ENCODE assay signal across 22 cellular contexts in genomic region chr19:56400485-56400884, GRCh38. TPM values are rescaled to one million over a fixed set of nuclear protein-coding genes. Genes with fewer than 3 reads are reported as not detected.
DNase-seq lines count a peak whose midpoint lies in the region; TF ChIP-seq lines count a peak whose summit lies in the region.
"Had no signal": no experiment of that assay in that cellular context is flagged by ENCODE, and none has a peak within 500 bp of the region (broad histone marks: within the 10 kb centered on the region; RNA-seq: fewer than 3 reads in every experiment).

No MANE protein-coding gene starts in this region.

- no peaks in the 10 kb centered on the region for H3K4me1 ChIP-seq in HEK293 (ENCODE audit: control insufficient read depth, insufficient read depth, low read length)
- H3K4me1 ChIP-seq in right atrium auricular region: peaks cover 0 to 17% of the 10 kb centered on the region in 2 donors
- H3K4me1 ChIP-seq: BE2C had no signal

- H3K9me3 Mint-ChIP-seq in neural crest cell: peaks cover 41% of the 10 kb centered on the region

- CTCF ChIA-PET in HEK293 (lab: Yijun Ruan, JAX): no interaction called here

- H3K9me3 ChIP-seq in HEK293 (ENCODE audit: control insufficient read depth, insufficient read depth, low read depth, low read length) (no peaks in the 10 kb centered on the region), right atrium auricular region (peaks cover 0 to 20% of the 10 kb centered on the region in 2 donors)
- H3K9me3 ChIP-seq: BE2C had no signal

- H3K27me3 Mint-ChIP-seq in neural crest cell (ENCODE audit: low read depth): no peaks in the 10 kb centered on the region

- peaks cover 69% of the 10 kb centered on the region for H3K36me3 Mint-ChIP-seq in neural crest cell (ENCODE audit: low read depth)

- DNase-seq in DMS 273 (lab: John Stamatoyannopoulos, UW; ENCODE audit: unreplicated experiment): peak; percentile 7
- DNase-seq in DMS 273 treated with DMSO at 0.1 percent for 48 hours (lab: John Stamatoyannopoulos, UW): no peak
- no peak for DNase-seq in neural crest cell (ENCODE audit: low read depth, low spot score)
- DNase-seq in right atrium auricular region (ENCODE audit: low spot score): no peak
- no peak for DNase-seq in stimulated activated CD8-positive, alpha-beta memory T cell treated with anti-CD3 and anti-CD28 coated beads, Interleukin-4, amount 100 ng/mL, for 48 hours
- DNase-seq: BE2C, DMS79, EL, GF-D8, IMR-90, NCI-H1092, NCI-H1417 treated with DMSO at 0.1 percent for 48 hours, NCI-H1694 treated with DMSO at 0.1 percent for 48 hours, NCI-H2081, NCI-H524, NCI-H774, PC-3 had no signal

- H3K27ac Mint-ChIP-seq in neural crest cell (ENCODE audit: unreplicated experiment): no peak overlapping the region

- H3K4me3 ChIP-seq in HEK293 (ENCODE audit: low read depth, low read length) (no peak overlapping the region), right atrium auricular region (no peak overlapping the region)
- H3K4me3 ChIP-seq: SJSA1 had no signal

- TF ChIP-seq CTCF in HEK293 (tag by site-specific recombination; IDR thresholded peaks at IDR 0.05) (no peak), VCaP (conservative IDR thresholded peaks at IDR 0.05) (no peak), neural crest cell (conservative IDR thresholded peaks at IDR 0.05) (no peak), right atrium auricular region (IDR thresholded peaks at IDR 0.05) (no peak)

- H3K4me1 Mint-ChIP-seq in neural crest cell: peaks cover 23% of the 10 kb centered on the region

- peak overlapping the region; percentile 54 for H3K4me3 Mint-ChIP-seq in neural crest cell

- POLR2A ChIA-PET in HEK293 (lab: Yijun Ruan, JAX): no interaction called here

- no peaks in the 10 kb centered on the region for H3K27me3 ChIP-seq in right atrium auricular region
- H3K27me3 ChIP-seq: BE2C, SJSA1 had no signal

- H3K27ac ChIP-seq in HEK293 (ENCODE audit: extremely low read depth, low read depth, low read length) (no peak overlapping the region), VCaP (peak overlapping the region; percentile 96), right atrium auricular region (no peak overlapping the region)
- H3K27ac ChIP-seq: 22Rv1, KMS-11, SJSA1 had no signal

- H3K36me3 ChIP-seq in HEK293 (ENCODE audit: control insufficient read depth in 2 of 2, insufficient read depth in 1 of 2, low read length in 2 of 2): peaks cover 0 to 37% of the 10 kb centered on the region in 2 experiments; a peak in 1 of 3 replicates
- peaks cover 15% of the 10 kb centered on the region for H3K36me3 ChIP-seq in right atrium auricular region
- H3K36me3 ChIP-seq: BE2C, SJSA1 had no signal

TF ChIP-seq in HEK293, 187 proteins besides CTCF, POLR2A, EP300 and RAD21:
- peak; percentile 87 for TF ChIP-seq SETDB1 (IDR thresholded peaks at IDR 0.05; ENCODE audit: insufficient read length, low read length)
- TF ChIP-seq ZNF792 (tag by site-specific recombination; IDR thresholded peaks at IDR 0.05): no peak
- TF ChIP-seq BCL11B (tag by site-specific recombination; IDR thresholded peaks at IDR 0.05; ENCODE audit: low read depth): no peak

RNA-seq across cellular contexts. Expression of gene ZNF583, which starts 3.6 kb away (rescaled TPM):
- 9.2 and 9.8 TPM in 2 replicates for total RNA-seq in neural crest cell
- 1 to 10 TPM; 2.3 to 6.4 TPM for total RNA-seq in right atrium auricular region

RNA-seq across cellular contexts. Expression of gene ZNF582, which starts 7.2 kb away (rescaled TPM):
- total RNA-seq in neural crest cell (4.2 and 5.1 TPM in 2 replicates), right atrium auricular region (1 to 10 TPM; 3.9 to 6.2 TPM)
- total RNA-seq: PC-3 had no signal
